In the genomic region with DNA sequence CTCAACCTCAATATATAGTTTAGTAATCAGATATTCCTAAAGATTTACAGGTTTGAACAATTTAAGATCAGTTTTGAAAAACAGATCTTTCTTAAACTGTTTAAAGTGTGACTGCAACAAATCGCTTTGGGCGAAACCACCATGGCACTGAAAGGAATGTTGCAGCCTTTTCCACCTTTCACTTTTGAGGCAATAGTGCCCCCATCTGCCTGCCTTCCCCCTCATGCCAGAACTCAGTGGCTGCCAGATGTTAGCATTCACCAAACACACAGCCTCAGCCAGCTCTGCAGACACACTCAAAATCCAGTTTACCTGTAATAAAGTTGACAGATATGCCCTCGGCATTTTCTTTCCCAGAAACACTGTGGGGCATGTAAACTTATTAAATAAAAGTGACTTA, we compare ENCODE assay signal across 8 cellular contexts. TPM values are rescaled to one million over a fixed set of nuclear protein-coding genes. Genes with fewer than 3 reads are reported as not detected.
A peak's percentile ranks its signal among the peaks of the same experiment; 100 is the strongest.
DNase-seq lines count a peak whose midpoint lies in the region; ATAC-seq and TF ChIP-seq lines count a peak whose summit lies in the region.

No MANE protein-coding gene starts in this region.

- TF ChIP-seq POLR2A in IMR-90 (IDR thresholded peaks at IDR 0.05; ENCODE audit: low read depth, low read length) = no peak

- dilution Hi-C loops in IMR-90 (cut with HindIII; ENCODE audit: low sequenced_read_pairs, unreplicated experiment) = no loop called here

- H4K20me1 ChIP-seq in DOHH2 (ENCODE audit: control insufficient read depth, insufficient read depth, low read depth, low read length) = no peaks in the 10 kb centered on the region
- H4K20me1 ChIP-seq in IMR-90 (ENCODE audit: insufficient read depth, low read length) = no peaks in the 10 kb centered on the region

- H3K9me3 Mint-ChIP-seq in MCF 10A (ENCODE audit: unreplicated experiment) = no peaks in the 10 kb centered on the region

- intact Hi-C loops in IMR-90 (cut with micrococcal nuclease) (loop anchor here (5.0 kb wide), 1 partner anchor 628 kb away; no protein-coding TSS in a partner anchor), MCF 10A (cut with micrococcal nuclease) (loop anchor here (1.0 kb wide), 2 partner anchors 22 to 26 kb away; no protein-coding TSS in a partner anchor), lower lobe of right lung (cut with DNase I) (no loop called here)

- 48% methylated on average over 2 of the region's 3 CpGs; no CpG with 5 or more reads in 1 of the 2 experiments for WGBS in IMR-90 (ENCODE audit: extremely low coverage in 2 of 2, insufficient read length in 1 of 2), 2 experiments

- H2BK5ac ChIP-seq in IMR-90 (ENCODE audit: low read depth, low read length, poor library complexity, severe bottlenecking) = no peak overlapping the region

- H3K4me2 ChIP-seq in DOHH2 (ENCODE audit: low read length) (no peak overlapping the region), IMR-90 (ENCODE audit: low read depth, low read length) (no peak overlapping the region)

- no peak overlapping the region for H2AK9ac ChIP-seq in IMR-90 (replicated peaks; ENCODE audit: low read depth, low read length, poor library complexity)

- H2BK120ac ChIP-seq in IMR-90 (ENCODE audit: low read depth, low read length) = no peak overlapping the region

- H3K36me3 ChIP-seq in DOHH2 (ENCODE audit: control insufficient read depth, low read length) = no peaks in the 10 kb centered on the region
- H3K36me3 ChIP-seq in IMR-90 (ENCODE audit: control insufficient read depth, insufficient read depth, low read length) = peaks cover 7% of the 10 kb centered on the region; the same call in 1 of the 2 replicates
- peaks cover 20% of the 10 kb centered on the region for H3K36me3 ChIP-seq in lower lobe of right lung

- H3K27ac ChIP-seq in DOHH2 (ENCODE audit: low read depth, low read length) (no peak overlapping the region), IMR-90 (ENCODE audit: insufficient read depth, low read length) (no peak overlapping the region), lower lobe of right lung (no peak overlapping the region)

- no peak overlapping the region for H4K5ac ChIP-seq in IMR-90 (ENCODE audit: low read depth, low read length)

- no peaks in the 10 kb centered on the region for H3K9me1 ChIP-seq in IMR-90 (ENCODE audit: insufficient read depth, low read length)

- H3K4me1 ChIP-seq in DOHH2 (ENCODE audit: control insufficient read depth, low read length) (peaks cover 11% of the 10 kb centered on the region), IMR-90 (ENCODE audit: control insufficient read depth, insufficient read depth, low read length) (peaks cover 4% of the 10 kb centered on the region), lower lobe of right lung (peaks cover 21% of the 10 kb centered on the region)

- H3K14ac ChIP-seq in IMR-90 (replicated peaks; ENCODE audit: low read depth, low read length) = no peak overlapping the region

- H3K18ac ChIP-seq in IMR-90 (ENCODE audit: low read depth, low read length) = no peak overlapping the region

- H3K27me3 ChIP-seq in DOHH2 (ENCODE audit: control insufficient read depth, low read length) (no peaks in the 10 kb centered on the region), IMR-90 (ENCODE audit: control insufficient read depth, insufficient read depth, low read length) (no peaks in the 10 kb centered on the region), lower lobe of right lung (ENCODE audit: low read depth) (no peaks in the 10 kb centered on the region)

- H3K9ac ChIP-seq in IMR-90 (ENCODE audit: low read depth, low read length) = no peak overlapping the region

- no peak overlapping the region for H2AK5ac ChIP-seq in IMR-90 (ENCODE audit: low read depth, low read length)

- peaks cover 14% of the 10 kb centered on the region for H3K4me1 Mint-ChIP-seq in MCF 10A (ENCODE audit: insufficient read depth, unreplicated experiment)

- H3K23ac ChIP-seq in IMR-90 (ENCODE audit: low read depth, low read length) = no peak overlapping the region

- no peaks in the 10 kb centered on the region for H3K27me3 Mint-ChIP-seq in MCF 10A (ENCODE audit: insufficient read depth, unreplicated experiment)

- TF ChIP-seq CTCF in DOHH2 (IDR thresholded peaks at IDR 0.05; ENCODE audit: low read depth, low read length, poor library complexity, severe bottlenecking) (peak; percentile 54), IMR-90 (conservative IDR thresholded peaks at IDR 0.05; ENCODE audit: low read depth, low read length) (peak; percentile 76), MCF 10A (IDR thresholded peaks at IDR 0.05; ENCODE audit: unreplicated experiment) (peak; percentile 31), lower lobe of right lung (IDR thresholded peaks at IDR 0.05) (peak; percentile 44)

- no peak overlapping the region for H2BK15ac ChIP-seq in IMR-90 (ENCODE audit: low read depth, low read length)

- H3K56ac ChIP-seq in IMR-90 (ENCODE audit: extremely low read depth, insufficient read depth, low read length) = no peak overlapping the region

- H3K9me2 ChIP-seq in DOHH2 (replicated peaks; ENCODE audit: control insufficient read depth, low read length) = no peaks in the 10 kb centered on the region

- no peaks in the 10 kb centered on the region for H3F3A ChIP-seq in DOHH2 (ENCODE audit: control insufficient read depth, insufficient read depth)

- no peaks in the 10 kb centered on the region for H3K9me3 ChIP-seq in DOHH2 (ENCODE audit: control insufficient read depth, insufficient read depth, low read length)
- H3K9me3 ChIP-seq in IMR-90 (ENCODE audit: control insufficient read depth, insufficient read depth, low read length) = no peaks in the 10 kb centered on the region; the same call in 1 of the 2 replicates
- H3K9me3 ChIP-seq in lower lobe of right lung = no peaks in the 10 kb centered on the region

- H4K91ac ChIP-seq in IMR-90 (ENCODE audit: insufficient read depth, low read depth, low read length) = no peak overlapping the region

- H3K4me3 ChIP-seq in DOHH2 (ENCODE audit: low read length) = no peak overlapping the region
- H3K4me3 ChIP-seq in IMR-90 (ENCODE audit: insufficient read depth, low read depth, low read length) = no peak overlapping the region
- no peak overlapping the region for H3K4me3 ChIP-seq in lower lobe of right lung

- ATAC-seq in IMR-90 (ENCODE audit: low read depth) (0 out of 2 replicates have a peak, but pooled peaks have one; percentile 5), lower lobe of right lung (no peak), GM19035 (IDR thresholded peaks at IDR 0.05; ENCODE audit: unreplicated experiment) (no peak)

- no peak overlapping the region for H2BK20ac ChIP-seq in IMR-90 (ENCODE audit: low read depth, low read length)

- no TSS peak for BruUV-seq in IMR-90 (replicated peaks; lab: Mats Ljungman, UMichigan)
- no TSS peak for BruUV-seq in MCF 10A (replicated peaks; lab: Mats Ljungman, UMichigan)

- peaks cover 0 to 14% of the 10 kb centered on the region in 2 experiments; a peak in 3 of 4 replicates for H3K79me1 ChIP-seq in IMR-90 (ENCODE audit: low read depth in 1 of 2, low read length in 2 of 2)

- H4K8ac ChIP-seq in IMR-90 (ENCODE audit: low read depth in 2 of 2, low read length in 2 of 2) = no peak overlapping the region

- no peak overlapping the region for H2AFZ ChIP-seq in IMR-90 (replicated peaks; ENCODE audit: low read length, poor library complexity)

- H3K36me3 Mint-ChIP-seq in MCF 10A (ENCODE audit: insufficient read depth, unreplicated experiment) = peaks cover 15% of the 10 kb centered on the region

- TF ChIP-seq RAD21 in IMR-90 (IDR thresholded peaks at IDR 0.05; ENCODE audit: low read length) = peak; percentile 85

- peak; percentile 61 for DNase-seq in IMR-90
- DNase-seq in MCF 10A (ENCODE audit: unreplicated experiment) = peak; percentile 49
- no peak for DNase-seq in lower lobe of right lung
- no peak for DNase-seq in RKO (ENCODE audit: low spot score)
- no peak for DNase-seq in 8988T
- DNase-seq in stimulated activated CD4-positive, alpha-beta T cell treated with anti-CD3 and anti-CD28 coated beads, Interleukin-12 subunit alpha, Interleukin-12 subunit beta, amount 100 ng/mL, for 4 hours = no peak

- POLR2A ChIA-PET in IMR-90 (lab: Charles Lee; ENCODE audit: unreplicated experiment) = no interaction called here
- POLR2A ChIA-PET in MCF 10A (lab: Yijun Ruan, JAX) = interaction anchor here (1.0 to 1.6 kb wide), 3 partner anchors 12 to 22 kb away, joined by 3 to 5 read pairs (median 4); no protein-coding TSS in a partner anchor

- H3K27ac Mint-ChIP-seq in MCF 10A (ENCODE audit: low read depth, unreplicated experiment) = peak overlapping the region; percentile 35

- CTCF ChIA-PET in IMR-90 (lab: Yijun Ruan, JAX) = interaction anchor here (0.7 to 1.7 kb wide), 4 partner anchors 26 to 458 kb away, joined by 3 to 9 read pairs (median 5); no protein-coding TSS in a partner anchor
- CTCF ChIA-PET in MCF 10A (lab: Yijun Ruan, JAX) = interaction anchor here (0.9 to 1.4 kb wide), 3 partner anchors 12 to 26 kb away, joined by 3 to 4 read pairs (median 3); no protein-coding TSS in a partner anchor

- no peak overlapping the region for H3K4me3 Mint-ChIP-seq in MCF 10A (ENCODE audit: unreplicated experiment)

- H3K79me2 ChIP-seq in DOHH2 (ENCODE audit: control insufficient read depth, low read length) = no peaks in the 10 kb centered on the region

- H3K4ac ChIP-seq in IMR-90 (ENCODE audit: low read depth, low read length) = no peak overlapping the region

- in situ Hi-C loops in IMR-90 (cut with MboI; ENCODE audit: low sequenced_read_pairs) = loop anchor here (25.0 kb wide), 1 partner anchor 618 kb away; a partner anchor contains a TSS

TF ChIP-seq in IMR-90, 13 proteins besides CTCF, POLR2A, EP300 and RAD21:
- TF ChIP-seq NFE2L2 (IDR thresholded peaks at IDR 0.05; ENCODE audit: low read depth, low read length) (no peak), SMC3 (IDR thresholded peaks at IDR 0.05; ENCODE audit: low read depth, low read length) (peak; percentile 52)
TF ChIP-seq in IMR-90: peak in this region for 1.

RNA-seq across cellular contexts. Expression of a gene that starts 3.3 kb away (rescaled TPM):
- total RNA-seq in IMR-90 (2012; rRNA removed) (4.5 and 5.6 TPM in 2 replicates), MCF 10A (2022) (5.7 and 9.0 TPM in 2 replicates), lower lobe of right lung (10.6 TPM)
- polyA plus RNA-seq in IMR-90 (2012; rRNA removed) = 4.1 and 5.0 TPM in 2 replicates
- 2.7 and 4.6 TPM in 2 replicates for polyA plus RNA-seq in IMR-90 (2012; cell fraction: cytosol; rRNA removed)
- polyA plus RNA-seq in IMR-90 (2012; cell fraction: nucleus; rRNA removed; ENCODE audit: low replicate concordance) = 20.1 and 24.3 TPM in 2 replicates

Comparison
In these comparisons a context has a peak if more than half of its experiments do, and no peak if none do; other contexts are left out.
1. DNase-seq: peak in IMR-90 (single experiment) and MCF 10A (single experiment); none in lower lobe of right lung (single experiment), RKO (single experiment), 8988T (single experiment) and stimulated activated CD4-positive, alpha-beta T cell treated with anti-CD3 and anti-CD28 coated beads, Interleukin-12 subunit alpha, Interleukin-12 subunit beta, amount 100 ng/mL, for 4 hours (single experiment).
2. Peak in every context shown above with its lines, with median percentiles within 50 percentile points of each other: CTCF ChIP-seq.